Comparison of ENCODE assay signal across 15 cellular contexts in the genomic region with DNA sequence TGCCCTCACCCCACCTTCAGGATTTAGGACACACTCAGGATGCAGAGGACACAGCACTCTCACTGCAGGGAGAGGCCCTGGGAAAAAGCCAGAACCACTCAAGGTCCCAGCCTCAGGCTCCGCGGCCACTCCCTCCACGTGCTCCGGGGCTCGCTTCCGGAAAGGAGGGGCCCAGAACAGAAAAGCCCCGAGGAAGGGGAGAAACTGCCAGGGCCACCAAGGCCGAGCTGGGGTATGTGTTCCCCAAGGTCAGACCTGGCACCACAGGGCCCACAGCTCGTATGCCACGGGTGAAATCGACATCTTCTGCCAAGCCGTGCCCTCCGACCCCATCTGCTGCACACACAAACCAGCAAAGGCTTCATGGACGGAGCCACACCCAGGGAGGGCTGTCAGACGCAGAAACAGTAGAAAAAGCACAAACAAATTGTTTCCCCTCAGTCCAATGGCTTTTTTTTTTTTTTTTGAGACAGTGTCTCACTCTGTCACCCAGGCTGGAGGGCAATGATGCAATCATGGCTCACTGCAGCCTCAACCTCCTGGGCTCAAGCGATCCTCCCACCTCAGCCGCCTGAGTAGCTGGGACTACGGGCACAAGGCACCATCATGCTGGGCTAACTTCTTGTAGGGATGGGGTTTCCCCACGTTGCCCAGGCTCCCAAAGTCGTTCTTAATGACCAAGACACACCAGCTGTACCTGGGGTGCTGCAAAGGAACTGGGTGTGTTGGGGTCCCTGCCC. TPM values are rescaled to one million over a fixed set of nuclear protein-coding genes. Genes with fewer than 3 reads are reported as not detected.
DNase-seq lines count a peak whose midpoint lies in the region; ATAC-seq and TF ChIP-seq lines count a peak whose summit lies in the region.
"Had no signal": no experiment of that assay in that cellular context is flagged by ENCODE, and none has a peak within 500 bp of the region (broad histone marks: within the 10 kb centered on the region; RNA-seq: fewer than 3 reads in every experiment).

No MANE protein-coding gene starts in this region.

- CTCF ChIA-PET in Panc1 (lab: Charles Lee): no interaction called here

- peaks cover 5% of the 10 kb centered on the region; the same call in 1 of the 2 replicates for H3K4me1 ChIP-seq in Panc1 (ENCODE audit: control insufficient read depth, insufficient read depth, low read length)

- no peaks in the 10 kb centered on the region for H3K9me3 ChIP-seq in Panc1 (ENCODE audit: control insufficient read depth, insufficient read depth, low read depth, low read length)

- intact Hi-C loops in Panc1 (cut with micrococcal nuclease; ENCODE audit: unreplicated experiment) (no loop called here), left ventricle myocardium superior (cut with micrococcal nuclease) (no loop called here), sciatic nerve (cut with DNase I) (no loop called here)

- ATAC-seq in Panc1: peak; percentile 69
- peak; percentile 75 for ATAC-seq in left ventricle myocardium superior
- ATAC-seq in sciatic nerve: peak; percentile 41
- ATAC-seq in activated CD4-positive, CD25-positive, alpha-beta regulatory T cell treated with anti-CD3 and anti-CD28 coated beads, Interleukin-2, amount 50 U/mL, for 24 hours: no peak
- ATAC-seq: stimulated activated effector memory CD8-positive, alpha-beta T cell treated with anti-CD3 and anti-CD28 coated beads, Interleukin-12 subunit alpha, Interleukin-12 subunit beta, amount 100 ng/mL, for 72 hours had no signal

- H3K27me3 ChIP-seq in Panc1 (ENCODE audit: control insufficient read depth, insufficient read depth, low read length): no peaks in the 10 kb centered on the region

- H3K36me3 ChIP-seq in Panc1 (ENCODE audit: control insufficient read depth, insufficient read depth, low read length): no peaks in the 10 kb centered on the region

- BruUV-seq in Panc1 (replicated peaks; lab: Mats Ljungman, UMichigan): no TSS peak

- H3K4me3 ChIP-seq in Panc1 (ENCODE audit: low read depth in 2 of 2, low read length in 2 of 2): no peak overlapping the region; a peak in 1 of 4 replicates

- in situ Hi-C loops in Panc1 (cut with HindIII; ENCODE audit: low pct_unique_long_range_greater_than_20kb, low sequenced_read_pairs): no loop called here

- TF ChIP-seq CTCF in Panc1 (IDR thresholded peaks at IDR 0.05): no peak

- H3K27ac ChIP-seq in Panc1 (ENCODE audit: low read length): peak overlapping the region; percentile 66; the same call in 1 of the 2 replicates
- H3K27ac ChIP-seq: 22Rv1 had no signal

- POLR2A ChIA-PET in Panc1 (lab: Charles Lee): no interaction called here

- DNase-seq in NOMO-1 (lab: John Stamatoyannopoulos, UW; ENCODE audit: unreplicated experiment in 2 of 2) (peak; percentile 7 to 27), NOMO-1 treated with dmso at 0.1 percent for 144 hours (lab: John Stamatoyannopoulos, UW; ENCODE audit: unreplicated experiment) (no peak), Panc1 (ENCODE audit: low read depth, low spot score) (no peak), left ventricle myocardium superior (peak; percentile 59), sciatic nerve (ENCODE audit: low spot score) (no peak), putamen (ENCODE audit: low spot score) (no peak), NCI-H1417 treated with DMSO at 0.1 percent for 48 hours (lab: John Stamatoyannopoulos, UW) (no peak)
- DNase-seq: activated CD4-positive, alpha-beta T cell treated with anti-CD3 and anti-CD28 coated beads for 48 hours; activated naive CD8-positive, alpha-beta T cell treated with anti-CD3 and anti-CD28 coated beads for 36 hours; CD4-positive, alpha-beta memory T cell; kidney glomerular epithelial cell; NCI-H1436 had no signal

RNA-seq across cellular contexts. Expression of gene SLC2A4RG, which starts 33.4 kb away (rescaled TPM):
- total RNA-seq in Panc1 (2021; ENCODE audit: unreplicated experiment) (166 TPM), left ventricle myocardium superior (104 TPM), sciatic nerve (73.0 TPM)
- polyA plus RNA-seq in Panc1 (2012; ENCODE audit: insufficient read length): 299 TPM

RNA-seq across cellular contexts. Expression of gene LIME1, which starts 36.5 kb away (rescaled TPM):
- total RNA-seq in Panc1 (2021; ENCODE audit: unreplicated experiment) (15.2 TPM), left ventricle myocardium superior (2.7 TPM), sciatic nerve (8.1 TPM)
- 8.0 TPM for polyA plus RNA-seq in Panc1 (2012; ENCODE audit: insufficient read length)

RNA-seq across cellular contexts. Expression of gene ZBTB46, which starts 58.1 kb away (rescaled TPM):
- total RNA-seq in Panc1 (2021; ENCODE audit: unreplicated experiment): 15.2 TPM
- 8.3 TPM for polyA plus RNA-seq in Panc1 (2012; ENCODE audit: insufficient read length)
- 13.1 TPM for total RNA-seq in left ventricle myocardium superior
- 30.2 TPM for total RNA-seq in sciatic nerve

Comparison
In these comparisons a context has a peak if more than half of its experiments do, and no peak if none do; other contexts are left out.
1. DNase-seq: peak in NOMO-1 (2 of 2) and left ventricle myocardium superior (single experiment); none in NOMO-1 treated with dmso at 0.1 percent for 144 hours (single experiment), Panc1 (single experiment), sciatic nerve (single experiment), putamen (single experiment) and NCI-H1417 treated with DMSO at 0.1 percent for 48 hours (single experiment).
2. ATAC-seq: peak in Panc1 (single experiment), left ventricle myocardium superior (single experiment) and sciatic nerve (single experiment); none in activated CD4-positive, CD25-positive, alpha-beta regulatory T cell treated with anti-CD3 and anti-CD28 coated beads, Interleukin-2, amount 50 U/mL, for 24 hours (0 of 2).